In the genomic region with DNA sequence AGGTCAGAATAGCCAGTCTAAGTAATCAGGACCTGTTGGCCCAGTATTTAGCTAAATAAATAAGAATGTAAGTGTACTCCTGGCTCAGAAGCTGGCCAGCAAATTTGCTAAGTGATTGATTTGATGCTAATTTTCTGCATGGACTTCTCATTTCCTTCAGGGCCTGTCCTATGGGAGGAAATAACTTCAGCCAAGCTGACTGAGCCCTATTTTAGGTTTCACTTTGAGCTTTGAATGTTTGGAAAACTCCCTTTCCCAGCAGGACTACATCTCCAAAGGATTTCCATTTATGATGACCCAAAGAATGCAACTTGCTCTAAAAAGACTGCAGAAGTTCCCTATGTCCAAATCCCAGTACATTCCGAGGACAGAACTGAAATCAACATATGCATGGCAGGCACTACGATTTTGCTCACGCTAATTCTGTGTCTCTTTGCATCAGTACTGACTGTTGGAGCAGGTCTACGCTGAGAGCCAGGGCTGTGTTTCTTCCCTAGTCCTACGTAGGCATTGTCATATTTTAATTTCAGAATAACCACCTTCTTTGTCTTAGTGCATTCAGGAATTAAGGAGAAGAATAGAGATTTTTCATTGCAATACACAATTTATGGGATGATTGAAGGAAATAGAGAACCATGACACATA, we compare ENCODE assay signal across 22 cellular contexts.
A peak's percentile ranks its signal among the peaks of the same experiment; 100 is the strongest.
DNase-seq lines count a peak whose midpoint lies in the region; ATAC-seq and TF ChIP-seq lines count a peak whose summit lies in the region.
"Had no signal": no experiment of that assay in that cellular context is flagged by ENCODE, and none has a peak within 500 bp of the region (broad histone marks: within the 10 kb centered on the region; RNA-seq: fewer than 3 reads in every experiment).

No MANE protein-coding gene starts in this region.

- H3K4me1 Mint-ChIP-seq in osteocyte (ENCODE audit: unreplicated experiment) = peaks cover 21% of the 10 kb centered on the region
- H3K4me1 Mint-ChIP-seq in activated T-helper 17 cell treated with anti-CD3 and anti-CD28 coated beads, Interleukin-2, amount 50 U/mL, for 72 hours = no peaks in the 10 kb centered on the region
- H3K4me1 Mint-ChIP-seq: activated B cell treated with CpG ODN at 0.5 μM for 24 hours; stimulated activated naive B cell treated with anti-CD40 and anti-IgM and Interleukin-4, amounts not matched to agents 10 μg/mL and 1 μg/mL and 100 μg/mL, for 72 hours; T-cell had no signal

- ATAC-seq in Right ventricle myocardium inferior = peak; percentile 44
- peak; percentile 31 for ATAC-seq in Right ventricle myocardium superior (ENCODE audit: poor library complexity)
- no peak for ATAC-seq in activated T-helper 17 cell treated with anti-CD3 and anti-CD28 coated beads, Interleukin-2, amount 50 U/mL, for 72 hours (replicated peaks)
- no peak for ATAC-seq in GM19397 (IDR thresholded peaks at IDR 0.05; ENCODE audit: unreplicated experiment)
- ATAC-seq: Panc1; stimulated activated naive B cell treated with anti-CD40 and anti-IgM and Interleukin-4, amounts not matched to agents 10 μg/mL and 1 μg/mL and 100 μg/mL, for 72 hours; T-cell had no signal

- TF ChIP-seq CTCF in osteocyte (IDR thresholded peaks at IDR 0.05) (no peak), uterus (IDR thresholded peaks at IDR 0.05) (no peak)

- no peak overlapping the region for H3K27ac Mint-ChIP-seq in osteocyte (ENCODE audit: unreplicated experiment)
- H3K27ac Mint-ChIP-seq in activated T-helper 17 cell treated with anti-CD3 and anti-CD28 coated beads, Interleukin-2, amount 50 U/mL, for 72 hours = no peak overlapping the region
- H3K27ac Mint-ChIP-seq: activated B cell treated with CpG ODN at 0.5 μM for 24 hours; CD4-positive, alpha-beta T cell; IgD-negative memory B cell; stimulated activated naive B cell treated with anti-CD40 and anti-IgM and Interleukin-4, amounts not matched to agents 10 μg/mL and 1 μg/mL and 100 μg/mL, for 72 hours; T-cell had no signal

- H3K4me1 ChIP-seq in uterus = no peaks in the 10 kb centered on the region
- H3K4me1 ChIP-seq: vagina had no signal

- H3K9me3 ChIP-seq in uterus = no peaks in the 10 kb centered on the region
- H3K9me3 ChIP-seq: adrenal gland, vagina had no signal

- no peaks in the 10 kb centered on the region for H3K27me3 Mint-ChIP-seq in osteocyte (ENCODE audit: unreplicated experiment)
- no peaks in the 10 kb centered on the region for H3K27me3 Mint-ChIP-seq in activated T-helper 17 cell treated with anti-CD3 and anti-CD28 coated beads, Interleukin-2, amount 50 U/mL, for 72 hours
- H3K27me3 Mint-ChIP-seq: activated B cell treated with CpG ODN at 0.5 μM for 24 hours; CD4-positive, alpha-beta T cell; IgD-negative memory B cell; stimulated activated naive B cell treated with anti-CD40 and anti-IgM and Interleukin-4, amounts not matched to agents 10 μg/mL and 1 μg/mL and 100 μg/mL, for 72 hours; T-cell had no signal

- no peaks in the 10 kb centered on the region for H3K27me3 ChIP-seq in uterus
- H3K27me3 ChIP-seq: adrenal gland, vagina had no signal

- peak overlapping the region; percentile 50 for H3K4me3 Mint-ChIP-seq in osteocyte (ENCODE audit: unreplicated experiment)
- no peak overlapping the region for H3K4me3 Mint-ChIP-seq in activated T-helper 17 cell treated with anti-CD3 and anti-CD28 coated beads, Interleukin-2, amount 50 U/mL, for 72 hours
- H3K4me3 Mint-ChIP-seq: activated B cell treated with CpG ODN at 0.5 μM for 24 hours; CD4-positive, alpha-beta T cell; IgD-negative memory B cell; stimulated activated naive B cell treated with anti-CD40 and anti-IgM and Interleukin-4, amounts not matched to agents 10 μg/mL and 1 μg/mL and 100 μg/mL, for 72 hours; T-cell had no signal

- H3K9me3 Mint-ChIP-seq in osteocyte (ENCODE audit: unreplicated experiment) = no peaks in the 10 kb centered on the region
- no peaks in the 10 kb centered on the region for H3K9me3 Mint-ChIP-seq in activated T-helper 17 cell treated with anti-CD3 and anti-CD28 coated beads, Interleukin-2, amount 50 U/mL, for 72 hours
- H3K9me3 Mint-ChIP-seq: activated B cell treated with CpG ODN at 0.5 μM for 24 hours; CD4-positive, alpha-beta T cell; IgD-negative memory B cell; stimulated activated naive B cell treated with anti-CD40 and anti-IgM and Interleukin-4, amounts not matched to agents 10 μg/mL and 1 μg/mL and 100 μg/mL, for 72 hours; T-cell had no signal

- no peak for TF ChIP-seq POLR2A in uterus (IDR thresholded peaks at IDR 0.05)

- H3K36me3 Mint-ChIP-seq in osteocyte (ENCODE audit: unreplicated experiment) = peaks cover 11% of the 10 kb centered on the region
- H3K36me3 Mint-ChIP-seq in activated T-helper 17 cell treated with anti-CD3 and anti-CD28 coated beads, Interleukin-2, amount 50 U/mL, for 72 hours (ENCODE audit: low read depth) = peaks cover 4% of the 10 kb centered on the region
- H3K36me3 Mint-ChIP-seq: IgD-negative memory B cell; stimulated activated naive B cell treated with anti-CD40 and anti-IgM and Interleukin-4, amounts not matched to agents 10 μg/mL and 1 μg/mL and 100 μg/mL, for 72 hours; T-cell had no signal

- H3K27ac ChIP-seq in uterus = peak overlapping the region; percentile 5 to 43
- H3K27ac ChIP-seq: adrenal gland, vagina had no signal

- intact Hi-C loops in Right ventricle myocardium inferior (cut with DNase I) (no loop called here), cardiac septum (cut with DNase I) (no loop called here), Right ventricle myocardium superior (cut with DNase I) (no loop called here), uterus (cut with DNase I; ENCODE audit: low total_unique reads) (no loop called here)

- DNase-seq in Right ventricle myocardium inferior (ENCODE audit: missing footprints) (no peak), cardiac septum (ENCODE audit: low spot score) (no peak), Right ventricle myocardium superior (no peak), osteocyte (ENCODE audit: extremely low spot score, unreplicated experiment) (no peak), uterus (no peak), COR-L47 (lab: John Stamatoyannopoulos, UW) (no peak)
- DNase-seq: activated B cell treated with CpG ODN at 0.5 μM for 24 hours; adrenal gland; CD4-positive, alpha-beta T cell; DND-41; islet precursor cell; MV-4-11; NCI-H2029; NCI-H524; stimulated activated CD4-positive, alpha-beta T cell treated with anti-CD3 and anti-CD28 coated beads, Interleukin-12 subunit alpha, Interleukin-12 subunit beta, amount 100 ng/mL, for 4 hours; stimulated activated naive B cell treated with anti-CD40 and anti-IgM and Interleukin-4, amounts not matched to agents 10 μg/mL and 1 μg/mL and 100 μg/mL, for 72 hours; T-cell had no signal

- no peak overlapping the region for H3K4me3 ChIP-seq in uterus
- H3K4me3 ChIP-seq: adrenal gland, vagina had no signal

- no peaks in the 10 kb centered on the region for H3K36me3 ChIP-seq in uterus
- H3K36me3 ChIP-seq: adrenal gland, vagina had no signal

Comparison
In these comparisons a context has a peak if more than half of its experiments do, and no peak if none do; other contexts are left out.
1. ATAC-seq: peak in Right ventricle myocardium inferior (single experiment) and Right ventricle myocardium superior (single experiment); none in activated T-helper 17 cell treated with anti-CD3 and anti-CD28 coated beads, Interleukin-2, amount 50 U/mL, for 72 hours (single experiment) and GM19397 (single experiment).